21 cellular contexts compared by ENCODE assay signal in genomic region chr5:112534564-112534963, GRCh38.
DNase-seq lines count a peak whose midpoint lies in the region; ATAC-seq, FAIRE-seq and TF ChIP-seq lines count a peak whose summit lies in the region.
"Had no signal": no experiment of that assay in that cellular context is flagged by ENCODE, and none has a peak within 500 bp of the region (broad histone marks: within the 10 kb centered on the region; RNA-seq: fewer than 3 reads in every experiment).

No MANE protein-coding gene starts in this region.

- H3K36me3 ChIP-seq in OCI-LY3 (replicated peaks; ENCODE audit: low read depth, low read length) (peaks cover 5% of the 10 kb centered on the region), endothelial cell of umbilical vein (ENCODE audit: control insufficient read depth in 2 of 2, extremely low read depth in 1 of 2, insufficient read depth in 2 of 2, low read length in 2 of 2) (no peaks in the 10 kb centered on the region), testis (ENCODE audit: low read depth, missing control alignments) (no peaks in the 10 kb centered on the region)
- H3K36me3 ChIP-seq: BLaER1, left ventricle myocardium inferior had no signal

- WGBS in testis, 2 donors = 67 to 69% methylated on average over 2 of the region's 2 CpGs

- no peaks in the 10 kb centered on the region for H3K27me3 ChIP-seq in OCI-LY3 (ENCODE audit: low read depth, low read length)
- no peaks in the 10 kb centered on the region for H3K27me3 ChIP-seq in endothelial cell of umbilical vein (ENCODE audit: control insufficient read depth in 2 of 2, insufficient read depth in 2 of 2, low read length in 2 of 2)
- H3K27me3 ChIP-seq in testis = no peaks in the 10 kb centered on the region
- H3K27me3 ChIP-seq: BLaER1 had no signal

- no peak for FAIRE-seq in endothelial cell of umbilical vein (lab: Jason Lieb, UNC)
- FAIRE-seq: A549 had no signal

- TF ChIP-seq CTCF in CD14-positive monocyte (IDR thresholded peaks at IDR 0.05) (no peak), OCI-LY3 (IDR thresholded peaks at IDR 0.05; ENCODE audit: low read depth, low read length) (no peak), endothelial cell of umbilical vein (IDR thresholded peaks at IDR 0.05; ENCODE audit: extremely low read depth in 1 of 2, insufficient read depth in 1 of 2, low read depth in 1 of 2, low read length in 2 of 2) (no peak), testis (IDR thresholded peaks at IDR 0.05) (no peak)

- no peaks in the 10 kb centered on the region for H3K9me1 ChIP-seq in endothelial cell of umbilical vein (replicated peaks; ENCODE audit: control insufficient read depth, extremely low read depth, insufficient read depth, low read length)

- no peak overlapping the region for H2AFZ ChIP-seq in OCI-LY3 (ENCODE audit: low read depth, low read length)
- no peak overlapping the region for H2AFZ ChIP-seq in endothelial cell of umbilical vein (ENCODE audit: low read depth, low read length)

- peaks cover 42% of the 10 kb centered on the region for H3K4me1 ChIP-seq in OCI-LY3 (ENCODE audit: low read length)
- H3K4me1 ChIP-seq in endothelial cell of umbilical vein (ENCODE audit: control insufficient read depth, extremely low read depth, insufficient read depth, low read length) = no peaks in the 10 kb centered on the region
- no peaks in the 10 kb centered on the region for H3K4me1 ChIP-seq in testis
- H3K4me1 ChIP-seq: left ventricle myocardium inferior, psoas muscle had no signal

- H3K4me3 ChIP-seq in OCI-LY3 (ENCODE audit: low read length) = no peak overlapping the region
- no peak overlapping the region for H3K4me3 ChIP-seq in endothelial cell of umbilical vein (replicated peaks in 1 of 3; ENCODE audit: insufficient read depth in 1 of 3, low read depth in 1 of 3, low read length in 3 of 3)
- no peak overlapping the region for H3K4me3 ChIP-seq in testis
- H3K4me3 ChIP-seq: A549, BLaER1, left ventricle myocardium inferior, mucosa of descending colon, psoas muscle had no signal

- no peaks in the 10 kb centered on the region for H3K79me2 ChIP-seq in OCI-LY3 (ENCODE audit: low read length)
- H3K79me2 ChIP-seq in endothelial cell of umbilical vein (ENCODE audit: control insufficient read depth, insufficient read depth, low read length) = no peaks in the 10 kb centered on the region

- no peak for DNase-seq in CD14-positive monocyte (ENCODE audit: low spot score)
- DNase-seq in endothelial cell of umbilical vein (ENCODE audit: low read depth, low spot score) = peak; percentile 16
- no peak for DNase-seq in SHP77 (lab: John Stamatoyannopoulos, UW)
- no peak for DNase-seq in testis
- DNase-seq: activated CD4-positive, alpha-beta T cell treated with anti-CD3 and anti-CD28 coated beads, Interleukin-2, amount 50 U/mL, for 1 hour; activated CD8-positive, alpha-beta memory T cell treated with anti-CD3 and anti-CD28 coated beads, Interleukin-2, amount 50 U/mL, for 4 hours; GDM1; left ventricle myocardium inferior; mucosa of descending colon; NCI-H1092; NCI-H2081; NK-92 treated with Interleukin-12 subunit alpha and Interleukin-12 subunit beta, amount 100 ng/mL, for 24 hours; psoas muscle; stimulated activated CD4-positive, alpha-beta T cell treated with anti-CD3 and anti-CD28 coated beads, Interleukin-4, amount 100 ng/mL, for 24 hours had no signal

- H3K9me3 ChIP-seq in OCI-LY3 (ENCODE audit: insufficient read depth, low read length) (no peaks in the 10 kb centered on the region), endothelial cell of umbilical vein (replicated peaks; ENCODE audit: control insufficient read depth, insufficient read depth, low read length) (no peaks in the 10 kb centered on the region), testis (no peaks in the 10 kb centered on the region)
- H3K9me3 ChIP-seq: A549, BLaER1, left ventricle myocardium inferior, mucosa of descending colon, psoas muscle had no signal

- peaks cover 45% of the 10 kb centered on the region for H3K4me1 Mint-ChIP-seq in CD14-positive monocyte
- H3K4me1 Mint-ChIP-seq: central memory CD8-positive, alpha-beta T cell had no signal

- intact Hi-C loops in CD14-positive monocyte (cut with micrococcal nuclease) = loop anchor here in 1 of 2 donors (10.0 kb wide), 1 partner anchor 350 kb away; no protein-coding TSS in a partner anchor
- intact Hi-C loops in endothelial cell of umbilical vein (cut with micrococcal nuclease) = no loop called here
- intact Hi-C loops in testis (cut with DNase I; ENCODE audit: low total_unique reads) = no loop called here

- H3K27ac Mint-ChIP-seq in CD14-positive monocyte = peak overlapping the region in 4 of 7 donors; percentile 22 to 83 (median 63)

- H3K36me3 Mint-ChIP-seq in CD14-positive monocyte = no peaks in the 10 kb centered on the region

- peak overlapping the region; percentile 36 for H3K4me2 ChIP-seq in OCI-LY3 (ENCODE audit: low read length)
- no peak overlapping the region for H3K4me2 ChIP-seq in endothelial cell of umbilical vein (ENCODE audit: insufficient read depth, low read length)
- H3K4me2 ChIP-seq: BLaER1 had no signal

- 0 out of 2 replicates have a peak overlapping the region, but pooled peaks have one; percentile 24 for H3K9ac ChIP-seq in OCI-LY3 (ENCODE audit: low read length)
- H3K9ac ChIP-seq in endothelial cell of umbilical vein (replicated peaks; ENCODE audit: extremely low read depth, insufficient read depth, low read length) = no peak overlapping the region
- H3K9ac ChIP-seq: BLaER1 had no signal

- H3K27me3 Mint-ChIP-seq in CD14-positive monocyte (ENCODE audit: low read depth in 3 of 3) = peaks cover 0 to 3% (median 1%) of the 10 kb centered on the region in 3 donors

- POLR2A ChIA-PET in endothelial cell of umbilical vein (lab: Charles Lee) = no interaction called here

- H4K20me1 ChIP-seq in OCI-LY3 (ENCODE audit: insufficient read depth, low read length) (no peaks in the 10 kb centered on the region), endothelial cell of umbilical vein (replicated peaks; ENCODE audit: control insufficient read depth, extremely low read depth, insufficient read depth, low read length) (no peaks in the 10 kb centered on the region)
- H4K20me1 ChIP-seq: BLaER1 had no signal

- CTCF ChIA-PET in endothelial cell of umbilical vein (lab: Charles Lee) = no interaction called here

- H3K27ac ChIP-seq in OCI-LY3 (ENCODE audit: low read length) (peak overlapping the region; percentile 81), endothelial cell of umbilical vein (ENCODE audit: insufficient read depth, low read depth, low read length) (no peak overlapping the region), testis (no peak overlapping the region)
- H3K27ac ChIP-seq: A549, BLaER1, left ventricle myocardium inferior, psoas muscle had no signal

- ATAC-seq in HG03095 (IDR thresholded peaks at IDR 0.05; ENCODE audit: unreplicated experiment) = peak; percentile 44
- no peak for ATAC-seq in HG03108 (IDR thresholded peaks at IDR 0.05; ENCODE audit: unreplicated experiment)
- no peak for ATAC-seq in GM21737 (IDR thresholded peaks at IDR 0.05; ENCODE audit: unreplicated experiment)
- ATAC-seq: mucosa of descending colon, psoas muscle had no signal

- TF ChIP-seq POLR2A in endothelial cell of umbilical vein (IDR thresholded peaks at IDR 0.05; ENCODE audit: low read depth, low read length) = no peak
- TF ChIP-seq POLR2A in testis (IDR thresholded peaks at IDR 0.05) = no peak

- peaks cover 0 to 6% (median 2%) of the 10 kb centered on the region in 7 donors for H3K9me3 Mint-ChIP-seq in CD14-positive monocyte
- H3K9me3 Mint-ChIP-seq: central memory CD8-positive, alpha-beta T cell had no signal

- dilution Hi-C loops in endothelial cell of umbilical vein (cut with MboI; ENCODE audit: extremely low pct_ligation_motif_present, low sequenced_read_pairs) = no loop called here

- BruUV-seq in endothelial cell of umbilical vein (replicated peaks; lab: Mats Ljungman, UMichigan) = no TSS peak

- peak overlapping the region in 1 of 2 donors; percentile 12 for H3K4me3 Mint-ChIP-seq in CD14-positive monocyte
- H3K4me3 Mint-ChIP-seq: central memory CD8-positive, alpha-beta T cell had no signal

TF ChIP-seq in endothelial cell of umbilical vein, 7 proteins besides CTCF, POLR2A, EP300 and RAD21:
- TF ChIP-seq FOS (IDR thresholded peaks at IDR 0.05; ENCODE audit: borderline replicate concordance, insufficient read depth, low read length) (no peak), POLR2AphosphoS5 (IDR thresholded peaks at IDR 0.05; ENCODE audit: insufficient read depth, low read depth, low read length) (no peak), JUN (IDR thresholded peaks at IDR 0.05; ENCODE audit: borderline replicate concordance, insufficient read depth, insufficient read length, low read depth) (no peak), MAX (IDR thresholded peaks at IDR 0.05; ENCODE audit: insufficient read depth, insufficient read length) (no peak), GATA2 (IDR thresholded peaks at IDR 0.05; ENCODE audit: insufficient read depth, insufficient read length, low read depth, low read length) (no peak), MYC (IDR thresholded peaks at IDR 0.05; ENCODE audit: low read depth, low read length) (no peak), EZH2 (IDR thresholded peaks at IDR 0.05; ENCODE audit: borderline replicate concordance, low read depth, low read length, severe bottlenecking) (no peak)
